Comparison of ENCODE assay signal across 6 cellular contexts in genomic region chr1:6198646-6199297, GRCh38. TPM values are rescaled to one million over a fixed set of nuclear protein-coding genes. Genes with fewer than 3 reads are reported as not detected.
DNase-seq lines count a peak whose midpoint lies in the region; ATAC-seq and TF ChIP-seq lines count a peak whose summit lies in the region.

No MANE protein-coding gene starts in this region.

- H3K36me3 Mint-ChIP-seq in IgD-negative memory B cell (peaks cover 4% of the 10 kb centered on the region), endothelial cell (ENCODE audit: low read depth, unreplicated experiment) (peaks cover 13% of the 10 kb centered on the region)

- H3K4me2 ChIP-seq in skeletal muscle satellite cell (ENCODE audit: low read length) = peak overlapping the region; percentile 87

- no peaks in the 10 kb centered on the region for H3K27me3 ChIP-seq in skeletal muscle satellite cell (ENCODE audit: control insufficient read depth, insufficient read depth, low read length)

- peak overlapping the region; percentile 97 for H3K9ac ChIP-seq in skeletal muscle satellite cell (ENCODE audit: low read depth, low read length)

- H3K27me3 Mint-ChIP-seq in IgD-negative memory B cell = no peaks in the 10 kb centered on the region
- peaks cover 3% of the 10 kb centered on the region for H3K27me3 Mint-ChIP-seq in endothelial cell (ENCODE audit: unreplicated experiment)

- DNase-seq in endothelial cell (ENCODE audit: low spot score) = no peak
- no peak for DNase-seq in middle frontal gyrus (ENCODE audit: extremely low spot score, low spot score)
- DNase-seq in T-helper 9 cell = no peak

- H3K27ac Mint-ChIP-seq in IgD-negative memory B cell (peak overlapping the region; percentile 79 to 86 (median 81)), endothelial cell (ENCODE audit: unreplicated experiment) (peak overlapping the region; percentile 89)

- peak overlapping the region; percentile 86 for H3K4me3 ChIP-seq in skeletal muscle satellite cell (ENCODE audit: low read length)

- H3K9me3 ChIP-seq in skeletal muscle satellite cell (replicated peaks; ENCODE audit: low read length) = no peaks in the 10 kb centered on the region

- H3K4me1 Mint-ChIP-seq in IgD-negative memory B cell (peaks cover 31 to 34% (median 33%) of the 10 kb centered on the region in 3 donors), endothelial cell (ENCODE audit: unreplicated experiment) (peaks cover 25% of the 10 kb centered on the region)

- peaks cover 18% of the 10 kb centered on the region for H3K4me1 ChIP-seq in skeletal muscle satellite cell (ENCODE audit: control insufficient read depth, insufficient read depth, low read length)

- TF ChIP-seq CTCF in endothelial cell (IDR thresholded peaks at IDR 0.05; ENCODE audit: unreplicated experiment) = no peak

- H3K9me3 Mint-ChIP-seq in IgD-negative memory B cell (no peaks in the 10 kb centered on the region), endothelial cell (ENCODE audit: unreplicated experiment) (no peaks in the 10 kb centered on the region)

- peaks cover 26% of the 10 kb centered on the region for H3K36me3 ChIP-seq in skeletal muscle satellite cell (ENCODE audit: insufficient read depth, low read length)

- H3K4me3 Mint-ChIP-seq in IgD-negative memory B cell (peak overlapping the region; percentile 89 to 99 (median 94)), endothelial cell (ENCODE audit: unreplicated experiment) (peak overlapping the region; percentile 94)

- ATAC-seq in GM19467 (IDR thresholded peaks at IDR 0.05; ENCODE audit: unreplicated experiment) = peak; percentile 19

RNA-seq across cellular contexts. Expression of gene RPL22, which starts 0.6 kb away (rescaled TPM):
- polyA plus RNA-seq in IgD-negative memory B cell = 302 TPM
- 601 TPM for total RNA-seq in endothelial cell (ENCODE audit: unreplicated experiment)
- total RNA-seq in skeletal muscle satellite cell (2012; rRNA removed) = 82.4 and 105 TPM in 2 replicates

RNA-seq across cellular contexts. Expression of gene RNF207, which starts 7.1 kb away (rescaled TPM):
- polyA plus RNA-seq in IgD-negative memory B cell = 0.23 TPM
- not detected for total RNA-seq in endothelial cell (ENCODE audit: unreplicated experiment)
- 31.5 and 60.1 TPM in 2 replicates for total RNA-seq in skeletal muscle satellite cell (2012; rRNA removed)

RNA-seq across cellular contexts. Expression of gene CHD5, which starts 18.7 kb away (rescaled TPM):
- polyA plus RNA-seq in IgD-negative memory B cell = not detected
- total RNA-seq in endothelial cell (ENCODE audit: unreplicated experiment) = 0.15 TPM
- total RNA-seq in skeletal muscle satellite cell (2012; rRNA removed) = 0.87 TPM in 1 of 2 replicates, not detected in the other

RNA-seq across cellular contexts. Expression of gene ICMT, which starts 37.0 kb away (rescaled TPM):
- 14.2 TPM for polyA plus RNA-seq in IgD-negative memory B cell
- 52.2 TPM for total RNA-seq in endothelial cell (ENCODE audit: unreplicated experiment)
- 40.8 and 51.5 TPM in 2 replicates for total RNA-seq in skeletal muscle satellite cell (2012; rRNA removed)

RNA-seq across cellular contexts. Expression of gene HES3, which starts 45.2 kb away (rescaled TPM):
- not detected for polyA plus RNA-seq in IgD-negative memory B cell
- not detected for total RNA-seq in endothelial cell (ENCODE audit: unreplicated experiment)
- not detected in 2 replicates for total RNA-seq in skeletal muscle satellite cell (2012; rRNA removed)
